Comparison of ENCODE assay signal across 1 cellular context in genomic region chr1:198605880-198606458, GRCh38.
TF ChIP-seq lines count a peak whose summit lies in the region.

No MANE protein-coding gene starts in this region.

TF ChIP-seq in K562, 482 proteins besides CTCF, POLR2A, EP300 and RAD21:
- TF ChIP-seq TGIF2 (CRISPR knock-in tag; IDR thresholded peaks at IDR 0.05): no peak
- 0 out of 2 replicates have a peak, but pooled peaks have one; percentile 26 for TF ChIP-seq PKNOX1 (IDR thresholded peaks at IDR 0.05)
TF ChIP-seq in K562: peak in this region for 1.
